13 cellular contexts compared by ENCODE assay signal in the genomic region with DNA sequence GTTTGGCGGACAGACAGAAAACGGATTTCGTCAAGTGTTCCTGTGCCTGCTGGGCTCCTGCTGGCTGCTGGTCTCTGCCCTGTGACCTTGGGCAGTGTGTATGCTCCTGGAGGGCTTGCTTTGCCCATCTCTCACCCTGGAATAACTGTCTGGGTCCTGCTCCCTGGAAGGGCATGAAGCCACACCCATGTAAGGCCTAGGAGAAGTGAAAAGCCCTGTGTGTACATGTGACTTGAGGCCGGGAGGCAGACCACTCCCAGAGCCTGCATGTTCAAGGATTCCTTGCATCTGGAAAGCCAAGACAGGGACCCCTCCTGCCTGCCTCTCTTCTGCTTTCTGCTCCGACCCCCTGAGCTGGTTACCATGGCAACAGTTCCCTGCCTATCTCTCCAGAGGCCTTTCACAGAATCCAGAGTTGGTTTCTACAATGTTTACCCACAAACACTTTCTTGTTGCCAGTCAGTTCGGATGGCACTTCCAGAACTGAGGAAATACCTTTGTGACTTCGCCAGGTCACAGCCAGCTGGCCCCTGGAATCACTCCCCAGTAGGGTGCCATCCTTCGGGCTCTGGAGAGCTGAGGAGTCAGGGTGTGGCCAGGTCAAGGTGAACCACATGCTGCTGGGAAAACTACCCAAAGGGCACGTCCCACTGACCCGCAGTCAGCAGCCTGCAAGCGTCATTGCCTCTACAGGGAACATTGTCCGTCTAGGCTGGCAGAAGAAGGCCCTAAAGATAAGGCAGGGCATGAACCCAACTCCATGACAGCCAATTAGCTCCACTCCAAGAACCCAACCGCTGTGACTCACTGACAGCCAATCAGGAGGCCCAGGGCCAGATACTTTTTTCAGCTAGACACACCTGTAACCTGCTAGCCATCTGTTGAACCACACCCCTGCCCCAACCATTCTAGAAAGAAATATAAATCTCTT. TPM values are rescaled to one million over a fixed set of nuclear protein-coding genes. Genes with fewer than 3 reads are reported as not detected.
DNase-seq lines count a peak whose midpoint lies in the region; ATAC-seq, FAIRE-seq and TF ChIP-seq lines count a peak whose summit lies in the region.
"Had no signal": no experiment of that assay in that cellular context is flagged by ENCODE, and none has a peak within 500 bp of the region (broad histone marks: within the 10 kb centered on the region; RNA-seq: fewer than 3 reads in every experiment).

No MANE protein-coding gene starts in this region.

- H3K4me3 Mint-ChIP-seq in natural killer cell, result no peak overlapping the region

- WGBS in hepatocyte (ENCODE audit: low lambda C conversion rate, missing lambda C conversion rate), result 66% methylated on average over 13 of the region's 13 CpGs
- WGBS in stomach, 5 donors, result 27 to 61% (median 39%) methylated on average over 12 to 13 of the region's 13 CpGs

- intact Hi-C loops in Panc1 (cut with micrococcal nuclease; ENCODE audit: unreplicated experiment) (no loop called here), stomach (cut with DNase I; ENCODE audit: low total_unique reads) (no loop called here), natural killer cell (cut with micrococcal nuclease) (no loop called here)

- H3K4me1 Mint-ChIP-seq in natural killer cell, result no peaks in the 10 kb centered on the region

- H2AFZ ChIP-seq in hepatocyte, result no peak overlapping the region

- ATAC-seq in Panc1, result peak; percentile 40
- no peak for ATAC-seq in natural killer cell
- no peak for ATAC-seq in GM19397 (IDR thresholded peaks at IDR 0.05; ENCODE audit: unreplicated experiment)

- FAIRE-seq in GM19239 (lab: Jason Lieb, UNC), result no peak
- FAIRE-seq: A204.1 had no signal

- no peaks in the 10 kb centered on the region for H3K79me2 ChIP-seq in hepatocyte

- H3K36me3 ChIP-seq in Panc1 (ENCODE audit: control insufficient read depth, insufficient read depth, low read length) (no peaks in the 10 kb centered on the region), hepatocyte (replicated peaks; ENCODE audit: insufficient read depth, low read depth) (no peaks in the 10 kb centered on the region), stomach (no peaks in the 10 kb centered on the region)

- H4K20me1 ChIP-seq in hepatocyte (ENCODE audit: insufficient read depth, poor library complexity, severe bottlenecking), result no peaks in the 10 kb centered on the region

- BruUV-seq in Panc1 (replicated peaks; lab: Mats Ljungman, UMichigan), result no TSS peak

- POLR2A ChIA-PET in Panc1 (lab: Charles Lee), result interaction anchor here (0.5 kb wide), 1 partner anchor 18 kb away, joined by 5 read pairs; no protein-coding TSS in a partner anchor

- H3K9me3 ChIP-seq in Panc1 (ENCODE audit: control insufficient read depth, insufficient read depth, low read depth, low read length) (no peaks in the 10 kb centered on the region), hepatocyte (ENCODE audit: low read depth) (no peaks in the 10 kb centered on the region), stomach (no peaks in the 10 kb centered on the region)

- no peaks in the 10 kb centered on the region for H3K27me3 Mint-ChIP-seq in natural killer cell (ENCODE audit: low read depth in 2 of 2)

- H3K4me1 ChIP-seq in Panc1 (ENCODE audit: control insufficient read depth, insufficient read depth, low read length) (peaks cover 50% of the 10 kb centered on the region), hepatocyte (ENCODE audit: insufficient read depth) (peaks cover 44% of the 10 kb centered on the region), stomach (peaks cover 23 to 37% (median 31%) of the 10 kb centered on the region in 4 donors)

- no peak for TF ChIP-seq POLR2A in stomach (IDR thresholded peaks at IDR 0.05)

- H3K36me3 Mint-ChIP-seq in natural killer cell, result no peaks in the 10 kb centered on the region

- H3K27ac ChIP-seq in Panc1 (ENCODE audit: low read length) (peak overlapping the region; percentile 80), hepatocyte (peak overlapping the region; percentile 98), stomach (peak overlapping the region; percentile 91 to 95 (median 93))

- in situ Hi-C loops in Panc1 (cut with HindIII; ENCODE audit: low pct_unique_long_range_greater_than_20kb, low sequenced_read_pairs), result no loop called here

- no peaks in the 10 kb centered on the region for H3K9me3 Mint-ChIP-seq in natural killer cell

- H3K4me3 ChIP-seq in Panc1 (ENCODE audit: low read depth in 2 of 2, low read length in 2 of 2) (no peak overlapping the region), hepatocyte (no peak overlapping the region), stomach (no peak overlapping the region)

- TF ChIP-seq CTCF in Panc1 (IDR thresholded peaks at IDR 0.05) (no peak), hepatocyte (IDR thresholded peaks at IDR 0.05; ENCODE audit: poor library complexity) (no peak), stomach (IDR thresholded peaks at IDR 0.05) (peak in 1 of 7 experiments; percentile 4), natural killer cell (IDR thresholded peaks at IDR 0.05) (no peak)

- H3K27ac Mint-ChIP-seq in natural killer cell, result no peak overlapping the region

- H3K27me3 ChIP-seq in Panc1 (ENCODE audit: control insufficient read depth, insufficient read depth, low read length), result no peaks in the 10 kb centered on the region
- no peaks in the 10 kb centered on the region for H3K27me3 ChIP-seq in hepatocyte
- no peaks in the 10 kb centered on the region for H3K27me3 ChIP-seq in stomach

- CTCF ChIA-PET in Panc1 (lab: Charles Lee), result interaction anchor here (0.5 to 1.3 kb wide), 2 partner anchors 21 to 97 kb away, joined by 4 to 5 read pairs; partner anchors contain the start of gene ELF3

- DNase-seq in DMS 273 (lab: John Stamatoyannopoulos, UW; ENCODE audit: unreplicated experiment) (peak; percentile 50), DMS 273 treated with DMSO at 0.1 percent for 48 hours (lab: John Stamatoyannopoulos, UW) (no peak), Panc1 (ENCODE audit: low read depth, low spot score) (no peak), hepatocyte (ENCODE audit: low spot score) (peak; percentile 71), stomach (peak; percentile 87), GM19239 (ENCODE audit: insufficient read length, low spot score) (no peak), natural killer cell (no peak)
- DNase-seq: activated CD8-positive, alpha-beta memory T cell treated with anti-CD3 and anti-CD28 coated beads, Interleukin-2, amount 50 U/mL, for 4 hours; hypothalamus; SW 1271 had no signal

- H3K9me2 ChIP-seq in hepatocyte (replicated peaks; ENCODE audit: insufficient read depth), result no peaks in the 10 kb centered on the region

- TF ChIP-seq EP300 in stomach (IDR thresholded peaks at IDR 0.05), result no peak

- H3K4me2 ChIP-seq in hepatocyte, result no peak overlapping the region

RNA-seq across cellular contexts. Expression of gene GPR37L1, which starts 14.7 kb away (rescaled TPM):
- total RNA-seq in Panc1 (2021; ENCODE audit: unreplicated experiment) (0.44 TPM), hepatocyte (under 0.01 TPM in 1 of 2 replicates, not detected in the other), stomach (1 to 10 TPM in 1 of 5 donors, under 1 TPM in 3, not detected in 1; under 0.01 to 2.0 (median 0.45) TPM), natural killer cell (not detected)
- polyA plus RNA-seq in Panc1 (2012; ENCODE audit: insufficient read length), result 0.39 TPM
- polyA plus RNA-seq in hepatocyte (0.39 and 0.47 TPM in 2 replicates), stomach (under 1 TPM in 1 of 3 donors, not detected in 2; 0.18 TPM)
- total RNA-seq: chondrocyte had no signal

RNA-seq across cellular contexts. Expression of gene ARL8A, which starts 36.5 kb away (rescaled TPM):
- total RNA-seq in Panc1 (2021; ENCODE audit: unreplicated experiment), result 62.6 TPM
- 61.9 TPM for polyA plus RNA-seq in Panc1 (2012; ENCODE audit: insufficient read length)
- 28.9 and 32.7 TPM in 2 replicates for total RNA-seq in hepatocyte
- polyA plus RNA-seq in hepatocyte, result 56.0 and 65.9 TPM in 2 replicates
- 10 to 100 TPM in 4 of 5 donors, 1 to 10 TPM in 1; 7.8 to 34.5 (median 29.4) TPM for total RNA-seq in stomach
- 10 to 100 TPM; 18.3 to 20.4 (median 19.1) TPM for polyA plus RNA-seq in stomach
- 100 to 1,000 TPM; 109 to 120 (median 109) TPM for total RNA-seq in natural killer cell

RNA-seq across cellular contexts. Expression of gene PTPN7, which starts 52.3 kb away (rescaled TPM):
- 0.33 TPM for total RNA-seq in Panc1 (2021; ENCODE audit: unreplicated experiment)
- polyA plus RNA-seq in Panc1 (2012; ENCODE audit: insufficient read length), result not detected
- total RNA-seq in hepatocyte, result not detected in 2 replicates
- polyA plus RNA-seq in hepatocyte, result 0.35 and 0.41 TPM in 2 replicates
- 10 to 100 TPM in 1 of 5 donors, 1 to 10 TPM in 3, not detected in 1; 2.0 to 16.3 (median 4.6) TPM for total RNA-seq in stomach
- 1 to 10 TPM; 1.8 to 4.4 (median 2.1) TPM for polyA plus RNA-seq in stomach
- total RNA-seq in natural killer cell, result 100 to 1,000 TPM; 144 to 241 (median 196) TPM
- total RNA-seq: chondrocyte had no signal

Comparison
In these comparisons a context has a peak if more than half of its experiments do, and no peak if none do; other contexts are left out.
1. DNase-seq: peak in DMS 273 (single experiment), hepatocyte (single experiment) and stomach (single experiment); none in DMS 273 treated with DMSO at 0.1 percent for 48 hours (single experiment), Panc1 (single experiment), GM19239 (single experiment) and natural killer cell (single experiment).
2. RNA of gene PTPN7, which starts 52.3 kb away (total RNA-seq): 144 to 241 TPM in natural killer cell; 2.0 to 16.3 TPM in stomach, 0.33 TPM in Panc1 (single experiment) and not detected in hepatocyte; every median in the first group is over 4 times any median in the second.
3. Peak in every context shown above with its lines, with median percentiles within 50 percentile points of each other: H3K27ac ChIP-seq.